Comparison of ENCODE assay signal across 8 cellular contexts in genomic region chr10:50625663-50626062, GRCh38. TPM values are rescaled to one million over a fixed set of nuclear protein-coding genes. Genes with fewer than 3 reads are reported as not detected.
A peak's percentile ranks its signal among the peaks of the same experiment; 100 is the strongest.
DNase-seq lines count a peak whose midpoint lies in the region; ATAC-seq and TF ChIP-seq lines count a peak whose summit lies in the region.

No MANE protein-coding gene starts in this region.

- H4K12ac ChIP-seq in trophoblast cell (ENCODE audit: low read depth, low read length): peak overlapping the region; percentile 55

- ATAC-seq in HG03039 (IDR thresholded peaks at IDR 0.05; ENCODE audit: unreplicated experiment): no peak

- peaks cover 14% of the 10 kb centered on the region for H3K79me1 ChIP-seq in trophoblast cell (ENCODE audit: low read length)

- no peak overlapping the region for H3K4ac ChIP-seq in trophoblast cell (ENCODE audit: low read depth, low read length)

- H3K4me3 Mint-ChIP-seq in activated CD4-positive, alpha-beta T cell treated with anti-CD3 and anti-CD28 coated beads, Interleukin-2, amount 10 ng/mL, durations not matched to agents 24 days and 14 days: peak overlapping the region; percentile 90

- peaks cover 3% of the 10 kb centered on the region for H3K27me3 Mint-ChIP-seq in activated CD4-positive, alpha-beta T cell treated with anti-CD3 and anti-CD28 coated beads, Interleukin-2, amount 10 ng/mL, durations not matched to agents 24 days and 14 days

- no peak overlapping the region for H2BK12ac ChIP-seq in trophoblast cell (ENCODE audit: low read length)

- H3K23ac ChIP-seq in trophoblast cell (ENCODE audit: low read length): no peak overlapping the region

- no peaks in the 10 kb centered on the region for H3K27me3 ChIP-seq in fibroblast of lung (ENCODE audit: control insufficient read depth, insufficient read depth, low read length)
- no peaks in the 10 kb centered on the region for H3K27me3 ChIP-seq in trophoblast cell (ENCODE audit: insufficient read depth, low read length)

- peaks cover 2% of the 10 kb centered on the region for H3K4me1 ChIP-seq in fibroblast of lung (ENCODE audit: control insufficient read depth, extremely low read depth, insufficient read depth, low read length)
- peaks cover 11 to 15% of the 10 kb centered on the region in 2 experiments for H3K4me1 ChIP-seq in trophoblast cell (ENCODE audit: control insufficient read depth in 1 of 2, insufficient read depth in 2 of 2, low read length in 2 of 2)

- H2AK5ac ChIP-seq in trophoblast cell (ENCODE audit: low read length): no peak overlapping the region

- no peaks in the 10 kb centered on the region for H4K20me1 ChIP-seq in fibroblast of lung (ENCODE audit: control insufficient read depth, extremely low read depth, insufficient read depth, low read length)

- H3K4me2 ChIP-seq in fibroblast of lung (ENCODE audit: extremely low read depth, insufficient read depth, low read length): peak overlapping the region; percentile 85
- H3K4me2 ChIP-seq in trophoblast cell (ENCODE audit: low read length): peak overlapping the region; percentile 93

- H3K9me3 ChIP-seq in fibroblast of lung (ENCODE audit: control insufficient read depth, insufficient read depth, low read depth, low read length) (no peaks in the 10 kb centered on the region), trophoblast cell (ENCODE audit: insufficient read depth, low read depth, low read length) (no peaks in the 10 kb centered on the region)

- no peak overlapping the region for H2BK120ac ChIP-seq in trophoblast cell (ENCODE audit: insufficient read depth, low read length, poor library complexity)

- no peak overlapping the region for H2BK5ac ChIP-seq in trophoblast cell (ENCODE audit: low read depth, low read length, poor library complexity)

- peaks cover 33% of the 10 kb centered on the region for H3K4me1 Mint-ChIP-seq in activated CD4-positive, alpha-beta T cell treated with anti-CD3 and anti-CD28 coated beads, Interleukin-2, amount 10 ng/mL, durations not matched to agents 24 days and 14 days

- H3K27ac ChIP-seq in fibroblast of lung (ENCODE audit: insufficient read depth, low read length): peak overlapping the region; percentile 90
- H3K27ac ChIP-seq in trophoblast cell (ENCODE audit: low read depth, low read length): peak overlapping the region; percentile 99

- H3K9ac ChIP-seq in fibroblast of lung (ENCODE audit: insufficient read depth, low read length) (peak overlapping the region; percentile 88), trophoblast cell (ENCODE audit: low read length) (peak overlapping the region; percentile 53)

- intact Hi-C loops in activated CD4-positive, alpha-beta T cell treated with anti-CD3 and anti-CD28 coated beads, Interleukin-2, amount 10 ng/mL, durations not matched to agents 24 days and 14 days (cut with micrococcal nuclease): loop anchor here (1.0 to 10.0 kb wide), 3 partner anchors 11 to 1069 kb away; partner anchors contain the start of gene CSTF2T

- H3K79me2 ChIP-seq in fibroblast of lung (ENCODE audit: control insufficient read depth, insufficient read depth, low read length) (peaks cover 3% of the 10 kb centered on the region), trophoblast cell (ENCODE audit: control insufficient read depth, insufficient read depth, low read length, poor library complexity) (peaks cover 8% of the 10 kb centered on the region)

- H3K18ac ChIP-seq in trophoblast cell (ENCODE audit: low read length): no peak overlapping the region

- no peaks in the 10 kb centered on the region for H3K36me3 Mint-ChIP-seq in activated CD4-positive, alpha-beta T cell treated with anti-CD3 and anti-CD28 coated beads, Interleukin-2, amount 10 ng/mL, durations not matched to agents 24 days and 14 days (ENCODE audit: low read depth)

- H4K91ac ChIP-seq in trophoblast cell (ENCODE audit: low read depth, low read length): no peak overlapping the region

- H3K36me3 ChIP-seq in fibroblast of lung (ENCODE audit: control insufficient read depth, insufficient read depth, low read length) (no peaks in the 10 kb centered on the region), trophoblast cell (ENCODE audit: control insufficient read depth in 1 of 2, insufficient read depth in 2 of 2, low read length in 2 of 2) (no peaks in the 10 kb centered on the region)

- H3K4me3 ChIP-seq in fibroblast of lung (replicated peaks in 1 of 4; ENCODE audit: control extremely low read depth in 1 of 4, insufficient read depth in 1 of 4, low read depth in 3 of 4, low read length in 4 of 4): peak overlapping the region; percentile 73 to 85 (median 80)
- H3K4me3 ChIP-seq in trophoblast cell (ENCODE audit: low read depth, low read length): no peak overlapping the region

- H4K8ac ChIP-seq in trophoblast cell (ENCODE audit: low read depth, low read length): peak overlapping the region; percentile 69

- no peak for DNase-seq in activated CD4-positive, alpha-beta T cell treated with anti-CD3 and anti-CD28 coated beads, Interleukin-2, amount 10 ng/mL, durations not matched to agents 24 days and 14 days
- DNase-seq in activated CD4-positive, alpha-beta T cell treated with anti-CD3 and anti-CD28 coated beads for 1 hour: no peak
- DNase-seq in SW480 (ENCODE audit: low spot score) (peak; percentile 5), fibroblast of lung (ENCODE audit: low read depth in 2 of 2) (peak in 1 of 2 donors; percentile 23), trophoblast cell (no peak), NCI-H1417 treated with DMSO at 0.1 percent for 48 hours (lab: John Stamatoyannopoulos, UW) (no peak)
- no peak for DNase-seq in activated CD4-positive, CD25-positive, alpha-beta regulatory T cell treated with anti-CD3 and anti-CD28 coated beads, Interleukin-2, amount 50 U/mL, for 72 hours

- no CpG with 5 or more reads among the region's 6 CpGs for WGBS in trophoblast cell (ENCODE audit: extremely low coverage, insufficient coverage, insufficient read length)

- no peak for TF ChIP-seq CTCF in fibroblast of lung (conservative IDR thresholded peaks at IDR 0.05 in 1 of 2, IDR thresholded peaks at IDR 0.05 in 1 of 2; ENCODE audit: low read depth in 1 of 2, low read length in 2 of 2)

- no peak overlapping the region for H3K14ac ChIP-seq in trophoblast cell (ENCODE audit: low read length)

- no peaks in the 10 kb centered on the region for H3K9me3 Mint-ChIP-seq in activated CD4-positive, alpha-beta T cell treated with anti-CD3 and anti-CD28 coated beads, Interleukin-2, amount 10 ng/mL, durations not matched to agents 24 days and 14 days

- peak overlapping the region; percentile 92 for H3K27ac Mint-ChIP-seq in activated CD4-positive, alpha-beta T cell treated with anti-CD3 and anti-CD28 coated beads, Interleukin-2, amount 10 ng/mL, durations not matched to agents 24 days and 14 days

- H2AFZ ChIP-seq in fibroblast of lung (ENCODE audit: low read length) (peak overlapping the region; percentile 66), trophoblast cell (ENCODE audit: insufficient read depth, low read length, poor library complexity) (peak overlapping the region; percentile 96)

RNA-seq across cellular contexts. Expression of gene SGMS1, which starts 1.9 kb away (rescaled TPM):
- total RNA-seq in activated CD4-positive, alpha-beta T cell treated with anti-CD3 and anti-CD28 coated beads, Interleukin-2, amount 10 ng/mL, durations not matched to agents 24 days and 14 days: 14.2 and 14.3 TPM in 2 replicates
- total RNA-seq in fibroblast of lung: 55.2 and 82.1 TPM in 2 replicates
- polyA plus RNA-seq in fibroblast of lung: 22.9 and 39.9 TPM in 2 replicates
- 19.7 and 31.1 TPM in 2 replicates for polyA plus RNA-seq in fibroblast of lung (2012)
- 12.2 and 41.5 TPM in 2 replicates for polyA minus RNA-seq in fibroblast of lung (ENCODE audit: low replicate concordance)
- polyA plus RNA-seq in trophoblast cell (2013): 12.3 and 14.2 TPM in 2 replicates
